ENCODE assay signal across 7 cellular contexts in genomic region chrX:104909694-104910093, GRCh38.
A peak's percentile ranks its signal among the peaks of the same experiment; 100 is the strongest.
DNase-seq lines count a peak whose midpoint lies in the region; ATAC-seq and TF ChIP-seq lines count a peak whose summit lies in the region.
"Not testable (repeated sequence)": the region's sequence is repeated elsewhere in the genome, so short reads cannot be mapped to it uniquely, and the experiment has no call there.

No MANE protein-coding gene starts in this region.

- H3K27me3 ChIP-seq in iPS-15b (ENCODE audit: control insufficient read depth, insufficient read depth, low read length); prostate gland (replicated peaks; ENCODE audit: insufficient read depth): not testable (repeated sequence)

- not testable (repeated sequence) for DNase-seq in activated B cell treated with CpG ODN at 0.5 μM for 24 hours; chondrocyte (ENCODE audit: low spot score); mesothelial cell of epicardium (ENCODE audit: low spot score in 2 of 2, unreplicated experiment in 2 of 2); prostate gland (ENCODE audit: low spot score)
- DNase-seq in activated effector memory CD4-positive, alpha-beta T cell treated with Interleukin-2 at 50 U/mL for 16 hours, result peak; percentile 2

- H3K4me3 ChIP-seq in iPS-15b (ENCODE audit: low read depth, low read length), result peak overlapping the region; percentile 82
- H3K4me3 ChIP-seq in prostate gland, result peak overlapping the region; percentile 8 to 16

- not testable (repeated sequence) for H3K9me3 Mint-ChIP-seq in IgD-negative memory B cell; activated B cell treated with CpG ODN at 0.5 μM for 24 hours; chondrocyte (ENCODE audit: low read depth)
- H3K9me3 Mint-ChIP-seq in mesothelial cell of epicardium, result peaks cover 15% of the 10 kb centered on the region

- CTCF ChIA-PET in activated B cell treated with CpG ODN at 0.5 μM for 24 hours (lab: Charles Lee), result not testable (repeated sequence)

- not testable (repeated sequence) for H3K9me3 ChIP-seq in iPS-15b (ENCODE audit: control insufficient read depth, insufficient read depth, low read length); prostate gland

- POLR2A ChIA-PET in activated B cell treated with CpG ODN at 0.5 μM for 24 hours (lab: Charles Lee), result not testable (repeated sequence)

- not testable (repeated sequence) for ATAC-seq in activated B cell treated with CpG ODN at 0.5 μM for 24 hours (ENCODE audit: low read depth)

- H3K36me3 ChIP-seq in iPS-15b (ENCODE audit: control insufficient read depth, insufficient read depth, low read length); prostate gland: not testable (repeated sequence)

- H3K4me1 ChIP-seq in iPS-15b (ENCODE audit: control insufficient read depth, insufficient read depth, low read length); prostate gland (replicated peaks): not testable (repeated sequence)

- not testable (repeated sequence) for H3K27ac ChIP-seq in prostate gland

- peak overlapping the region; percentile 47 for H3K9ac ChIP-seq in iPS-15b (ENCODE audit: low read depth, low read length)

- H3K27me3 Mint-ChIP-seq in IgD-negative memory B cell; activated B cell treated with CpG ODN at 0.5 μM for 24 hours; chondrocyte (ENCODE audit: low read depth); mesothelial cell of epicardium (ENCODE audit: low read depth): not testable (repeated sequence)

- intact Hi-C loops in activated B cell treated with CpG ODN at 0.5 μM for 24 hours (cut with micrococcal nuclease), result not testable (repeated sequence)
- intact Hi-C loops in prostate gland (cut with DNase I), result loop anchor here (5.0 kb wide), 1 partner anchor 283 kb away; no protein-coding TSS in a partner anchor

- not testable (repeated sequence) for TF ChIP-seq POLR2A in prostate gland (IDR thresholded peaks at IDR 0.05)

- not testable (repeated sequence) for TF ChIP-seq CTCF in activated B cell treated with CpG ODN at 0.5 μM for 24 hours (IDR thresholded peaks at IDR 0.05); mesothelial cell of epicardium (IDR thresholded peaks at IDR 0.05; ENCODE audit: unreplicated experiment)
- TF ChIP-seq CTCF in chondrocyte (IDR thresholded peaks at IDR 0.05) (peak; percentile 17), prostate gland (IDR thresholded peaks at IDR 0.05) (peak in 1 of 4 experiments; percentile 11)

- not testable (repeated sequence) for H3K27ac Mint-ChIP-seq in IgD-negative memory B cell; activated B cell treated with CpG ODN at 0.5 μM for 24 hours; chondrocyte (ENCODE audit: unreplicated experiment)
- peak overlapping the region; percentile 73 for H3K27ac Mint-ChIP-seq in mesothelial cell of epicardium

- not testable (repeated sequence) for H3K4me1 Mint-ChIP-seq in IgD-negative memory B cell; activated B cell treated with CpG ODN at 0.5 μM for 24 hours; chondrocyte (ENCODE audit: low read depth); mesothelial cell of epicardium

- H3K4me3 Mint-ChIP-seq in IgD-negative memory B cell, result peak overlapping the region in 3 of 4 donors; percentile 38 to 83 (median 71)
- H3K4me3 Mint-ChIP-seq in activated B cell treated with CpG ODN at 0.5 μM for 24 hours, result peak overlapping the region; percentile 55
- H3K4me3 Mint-ChIP-seq in chondrocyte (ENCODE audit: unreplicated experiment), result peak overlapping the region; percentile 57
- peak overlapping the region; percentile 75 for H3K4me3 Mint-ChIP-seq in mesothelial cell of epicardium

- not testable (repeated sequence) for H3K36me3 Mint-ChIP-seq in IgD-negative memory B cell; activated B cell treated with CpG ODN at 0.5 μM for 24 hours (ENCODE audit: low read depth); chondrocyte (ENCODE audit: low read depth); mesothelial cell of epicardium

- WGBS in prostate gland, result 28% methylated on average over 9 of the region's 10 CpGs
